In genomic region chr5:71872465-71872864, GRCh38 we compare ENCODE assay signal across 23 cellular contexts.
"Had no signal": no experiment of that assay in that cellular context is flagged by ENCODE, and none has a peak within 500 bp of the region (broad histone marks: within the 10 kb centered on the region; RNA-seq: fewer than 3 reads in every experiment).

No MANE protein-coding gene starts in this region.

- H3K4me3 ChIP-seq: MG63, SK-N-MC had no signal

- ATAC-seq: activated CD8-positive, alpha-beta memory T cell treated with anti-CD3 and anti-CD28 coated beads, Interleukin-2, amount 10 ng/mL, durations not matched to agents 7 days and 5 days; activated CD8-positive, alpha-beta T cell treated with anti-CD3 and anti-CD28 coated beads, Interleukin-2, amount 10 ng/mL, durations not matched to agents 7 days and 5 days; Panc1 had no signal

- H3K27ac ChIP-seq: KMS-11, SK-N-MC, VCaP had no signal

- DNase-seq: activated CD4-positive, alpha-beta T cell treated with anti-CD3 and anti-CD28 coated beads for 4 hours; activated CD4-positive, alpha-beta T cell treated with anti-CD3 and anti-CD28 coated beads, Interleukin-2, amount 50 U/mL, for 4 hours; activated CD8-positive, alpha-beta memory T cell treated with anti-CD3 and anti-CD28 coated beads, Interleukin-2, amount 10 ng/mL, durations not matched to agents 7 days and 5 days; activated CD8-positive, alpha-beta T cell treated with anti-CD3 and anti-CD28 coated beads, Interleukin-2, amount 10 ng/mL, durations not matched to agents 7 days and 5 days; activated effector memory CD4-positive, alpha-beta T cell treated with Interleukin-2 at 50 U/mL for 16 hours; activated naive CD4-positive, alpha-beta T cell treated with anti-CD3 and anti-CD28 coated beads for 36 hours; activated T-cell treated with anti-CD3 and anti-CD28 coated beads, Interleukin-2, amount 50 U/mL, for 24 hours; amygdala; central memory CD4-positive, alpha-beta T cell; MG63; MV-4-11; NCI-H1092 treated with DMSO at 0.1 percent for 48 hours; NCI-H187 treated with DMSO at 0.1 percent for 48 hours; NCI-H2081 treated with DMSO at 0.1 percent for 48 hours; NCI-H526 treated with DMSO at 0.1 percent for 48 hours; NK-92 treated with Interleukin-12 subunit alpha and Interleukin-12 subunit beta, amount 100 ng/mL, for 24 hours; OCI-M1; RPMI8226; T-helper 1 cell had no signal

- H3K4me2 ChIP-seq: KMS-11 had no signal

- H3K9me3 ChIP-seq: MG63 had no signal
